Comparison of ENCODE assay signal across 9 cellular contexts in the genomic region with DNA sequence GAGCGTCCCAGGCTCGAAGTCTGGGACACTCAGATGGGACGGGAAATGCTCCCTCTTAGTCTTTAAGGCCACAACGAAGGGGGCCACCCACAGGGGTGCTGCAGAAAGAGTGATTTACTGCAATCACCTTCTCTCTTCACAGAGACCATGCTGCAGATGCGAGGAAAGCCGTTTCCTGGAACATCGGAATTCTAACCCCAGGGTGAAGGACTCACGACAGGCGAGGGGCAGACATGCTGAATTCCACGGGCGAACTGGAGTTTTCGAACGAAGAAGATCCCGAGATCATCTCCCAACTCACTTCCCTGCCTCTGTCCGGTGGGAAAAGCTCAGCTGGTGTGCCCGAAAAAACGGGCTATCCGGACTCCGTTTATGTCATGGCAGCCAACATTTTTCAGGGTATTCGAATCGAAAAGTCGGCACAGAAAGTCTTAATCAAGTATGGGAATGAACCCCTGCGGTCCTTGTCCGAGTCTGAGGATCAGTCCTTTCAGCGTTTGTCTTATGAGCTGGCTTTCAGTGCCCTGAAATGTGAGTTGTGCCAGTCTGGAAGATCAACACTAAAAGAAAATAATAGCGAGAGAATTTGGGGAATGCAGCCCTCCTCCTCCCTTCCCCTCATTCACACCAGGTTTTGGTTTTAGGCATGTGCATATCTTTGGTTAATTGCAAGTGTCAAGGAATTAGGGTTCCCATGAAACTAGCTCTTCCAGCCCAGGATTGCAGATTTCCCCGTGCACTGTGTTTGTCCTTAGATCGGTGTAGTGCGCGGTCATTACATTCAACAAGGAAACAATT. TPM values are rescaled to one million over a fixed set of nuclear protein-coding genes. Genes with fewer than 3 reads are reported as not detected.
A peak's percentile ranks its signal among the peaks of the same experiment; 100 is the strongest.
DNase-seq lines count a peak whose midpoint lies in the region; ATAC-seq, FAIRE-seq and TF ChIP-seq lines count a peak whose summit lies in the region.
"Had no signal": no experiment of that assay in that cellular context is flagged by ENCODE, and none has a peak within 500 bp of the region (broad histone marks: within the 10 kb centered on the region; RNA-seq: fewer than 3 reads in every experiment).

No MANE protein-coding gene starts in this region.

- no peaks in the 10 kb centered on the region for H3K79me2 ChIP-seq in endothelial cell of umbilical vein (ENCODE audit: control insufficient read depth, insufficient read depth, low read length)

- peak; percentile 66 for FAIRE-seq in endothelial cell of umbilical vein (lab: Jason Lieb, UNC)

- no peaks in the 10 kb centered on the region for H3K27me3 ChIP-seq in Caco-2 (replicated peaks; ENCODE audit: control insufficient read depth, insufficient read depth, low read length)
- no peaks in the 10 kb centered on the region for H3K27me3 ChIP-seq in MG63
- H3K27me3 ChIP-seq in endothelial cell of umbilical vein (ENCODE audit: control insufficient read depth in 2 of 2, insufficient read depth in 2 of 2, low read length in 2 of 2), result peaks cover 25 to 26% of the 10 kb centered on the region in 2 experiments

- intact Hi-C loops in Caco-2 (cut with micrococcal nuclease; ENCODE audit: unreplicated experiment) (no loop called here), endothelial cell of umbilical vein (cut with micrococcal nuclease) (no loop called here)

- BruUV-seq in Caco-2 (replicated peaks; lab: Mats Ljungman, UMichigan), result TSS peak; percentile 48
- no TSS peak for BruUV-seq in endothelial cell of umbilical vein (replicated peaks; lab: Mats Ljungman, UMichigan)

- POLR2A ChIA-PET in Caco-2 (lab: Charles Lee) (interaction anchor here (0.6 to 0.7 kb wide), 2 partner anchors 61 to 297 kb away, joined by 3 to 4 read pairs; no protein-coding TSS in a partner anchor), endothelial cell of umbilical vein (lab: Charles Lee) (no interaction called here)

- H3K9me3 ChIP-seq in Caco-2 (no peaks in the 10 kb centered on the region), MG63 (no peaks in the 10 kb centered on the region), endothelial cell of umbilical vein (replicated peaks; ENCODE audit: control insufficient read depth, insufficient read depth, low read length) (no peaks in the 10 kb centered on the region)

- peak overlapping the region; percentile 94 for H3K4me3 ChIP-seq in Caco-2 (ENCODE audit: low read depth, low read length)
- peak overlapping the region; percentile 34 for H3K4me3 ChIP-seq in MG63
- peak overlapping the region in 2 of 3 experiments; percentile 7 to 24 for H3K4me3 ChIP-seq in endothelial cell of umbilical vein (replicated peaks in 1 of 3; ENCODE audit: insufficient read depth in 1 of 3, low read depth in 1 of 3, low read length in 3 of 3)

- ATAC-seq in HG02623 (IDR thresholded peaks at IDR 0.05; ENCODE audit: unreplicated experiment) (no peak), HG02885 (IDR thresholded peaks at IDR 0.05; ENCODE audit: poor library complexity, unreplicated experiment) (no peak)

- H3K4me1 Mint-ChIP-seq in Caco-2 (ENCODE audit: low read depth, unreplicated experiment) (no peaks in the 10 kb centered on the region), neural crest cell (peaks cover 12% of the 10 kb centered on the region)

- no peak for TF ChIP-seq POLR2A in endothelial cell of umbilical vein (IDR thresholded peaks at IDR 0.05; ENCODE audit: low read depth, low read length)

- H3K9me1 ChIP-seq in endothelial cell of umbilical vein (replicated peaks; ENCODE audit: control insufficient read depth, extremely low read depth, insufficient read depth, low read length), result no peaks in the 10 kb centered on the region

- peak overlapping the region; percentile 55 for H2AFZ ChIP-seq in endothelial cell of umbilical vein (ENCODE audit: low read depth, low read length)

- H3K27ac Mint-ChIP-seq in Caco-2 (ENCODE audit: unreplicated experiment), result peak overlapping the region; percentile 93
- peak overlapping the region; percentile 72 for H3K27ac Mint-ChIP-seq in neural crest cell (ENCODE audit: unreplicated experiment)

- CTCF ChIA-PET in Caco-2 (lab: Charles Lee) (interaction anchor here (0.6 kb wide), 2 partner anchors 32 to 170 kb away, joined by 3 to 6 read pairs; no protein-coding TSS in a partner anchor), endothelial cell of umbilical vein (lab: Charles Lee) (no interaction called here)

- TF ChIP-seq CTCF in Caco-2 (IDR thresholded peaks at IDR 0.05; ENCODE audit: insufficient read depth in 1 of 2, low read depth in 1 of 2, low read length in 1 of 2, severe bottlenecking in 1 of 2, unreplicated experiment in 1 of 2) (no peak), endothelial cell of umbilical vein (IDR thresholded peaks at IDR 0.05; ENCODE audit: extremely low read depth in 1 of 2, insufficient read depth in 1 of 2, low read depth in 1 of 2, low read length in 2 of 2) (no peak), neural crest cell (conservative IDR thresholded peaks at IDR 0.05) (no peak)

- peak; percentile 34 to 45 for DNase-seq in Caco-2
- DNase-seq in MG63, result no peak
- DNase-seq in endothelial cell of umbilical vein (ENCODE audit: low read depth, low spot score), result peak; percentile 3
- peak; percentile 9 for DNase-seq in neural crest cell (ENCODE audit: low read depth, low spot score)
- DNase-seq in NCI-H524 treated with DMSO at 0.1 percent for 48 hours (lab: John Stamatoyannopoulos, UW), result no peak
- no peak for DNase-seq in midbrain (lab: John Stamatoyannopoulos, UW)

- H3K4me1 ChIP-seq in Caco-2 (peaks cover 6% of the 10 kb centered on the region; the same call in 1 of the 2 replicates), endothelial cell of umbilical vein (ENCODE audit: control insufficient read depth, extremely low read depth, insufficient read depth, low read length) (peaks cover 12% of the 10 kb centered on the region)

- H3K4me3 Mint-ChIP-seq in Caco-2 (ENCODE audit: unreplicated experiment), result peak overlapping the region; percentile 94
- peak overlapping the region; percentile 83 for H3K4me3 Mint-ChIP-seq in neural crest cell

- no peak overlapping the region for H3K9ac ChIP-seq in endothelial cell of umbilical vein (replicated peaks; ENCODE audit: extremely low read depth, insufficient read depth, low read length)
- H3K9ac ChIP-seq: KMS-11 had no signal

- H3K36me3 Mint-ChIP-seq in Caco-2 (ENCODE audit: insufficient read depth, unreplicated experiment) (peaks cover 19% of the 10 kb centered on the region), neural crest cell (ENCODE audit: low read depth) (peaks cover 6% of the 10 kb centered on the region)

- H3K36me3 ChIP-seq in Caco-2 (ENCODE audit: control insufficient read depth, insufficient read depth, low read length) (no peaks in the 10 kb centered on the region), MG63 (no peaks in the 10 kb centered on the region), endothelial cell of umbilical vein (ENCODE audit: control insufficient read depth in 2 of 2, extremely low read depth in 1 of 2, insufficient read depth in 2 of 2, low read length in 2 of 2) (no peaks in the 10 kb centered on the region)

- peak overlapping the region; percentile 58 for H3K4me2 ChIP-seq in endothelial cell of umbilical vein (ENCODE audit: insufficient read depth, low read length)
- H3K4me2 ChIP-seq: KMS-11 had no signal

- H3K27ac ChIP-seq in endothelial cell of umbilical vein (ENCODE audit: insufficient read depth, low read depth, low read length), result no peak overlapping the region
- H3K27ac ChIP-seq: KMS-11 had no signal

- H3K9me3 Mint-ChIP-seq in Caco-2 (ENCODE audit: unreplicated experiment) (no peaks in the 10 kb centered on the region), neural crest cell (peaks cover 2% of the 10 kb centered on the region)

- H4K20me1 ChIP-seq in endothelial cell of umbilical vein (replicated peaks; ENCODE audit: control insufficient read depth, extremely low read depth, insufficient read depth, low read length), result no peaks in the 10 kb centered on the region

- no peaks in the 10 kb centered on the region for H3K27me3 Mint-ChIP-seq in Caco-2 (ENCODE audit: insufficient read depth, unreplicated experiment)
- peaks cover 24% of the 10 kb centered on the region for H3K27me3 Mint-ChIP-seq in neural crest cell (ENCODE audit: low read depth)

- dilution Hi-C loops in endothelial cell of umbilical vein (cut with MboI; ENCODE audit: extremely low pct_ligation_motif_present, low sequenced_read_pairs), result no loop called here

TF ChIP-seq in endothelial cell of umbilical vein, 7 proteins besides CTCF, POLR2A, EP300 and RAD21:
- TF ChIP-seq GATA2 (IDR thresholded peaks at IDR 0.05; ENCODE audit: insufficient read depth, insufficient read length, low read depth, low read length) (no peak), MAX (IDR thresholded peaks at IDR 0.05; ENCODE audit: insufficient read depth, insufficient read length) (no peak), EZH2 (IDR thresholded peaks at IDR 0.05; ENCODE audit: borderline replicate concordance, low read depth, low read length, severe bottlenecking) (peak; percentile 84), MYC (IDR thresholded peaks at IDR 0.05; ENCODE audit: low read depth, low read length) (no peak)

RNA-seq across cellular contexts. Expression of gene NSUN7, which starts 0.9 kb away (rescaled TPM):
- total RNA-seq in Caco-2 (2022) (18.5 and 19.6 TPM in 2 replicates), endothelial cell of umbilical vein (0.18 and 0.20 TPM in 2 replicates), neural crest cell (4.4 and 4.7 TPM in 2 replicates)
- not detected in 2 replicates for total RNA-seq in MG63 (2014; rRNA removed; shearing (Covaris generic); ENCODE audit: low replicate concordance)
- 0.03 TPM in 1 of 2 replicates, not detected in the other for polyA plus RNA-seq in endothelial cell of umbilical vein
- 0.05 and 0.08 TPM in 2 replicates for polyA plus RNA-seq in endothelial cell of umbilical vein (2011; cell fraction: cytosol; rRNA removed)
- polyA plus RNA-seq in endothelial cell of umbilical vein (2011; cell fraction: nucleus; rRNA removed), result not detected in 2 replicates
- polyA plus RNA-seq in endothelial cell of umbilical vein (2012), result not detected in 2 replicates
- polyA minus RNA-seq in endothelial cell of umbilical vein, result 0.19 TPM in 1 of 2 replicates, not detected in the other
- polyA minus RNA-seq in endothelial cell of umbilical vein (2011; cell fraction: cytosol; rRNA and poly(A)+ RNA removed), result not detected
- polyA minus RNA-seq in endothelial cell of umbilical vein (2011; cell fraction: nucleus; rRNA and poly(A)+ RNA removed), result not detected in 2 replicates

Comparison
In these comparisons a context has a peak if more than half of its experiments do, and no peak if none do; other contexts are left out.
1. DNase-seq: peak in Caco-2 (2 of 2), endothelial cell of umbilical vein (single experiment) and neural crest cell (single experiment); none in MG63 (single experiment), NCI-H524 treated with DMSO at 0.1 percent for 48 hours (single experiment) and midbrain (single experiment).
2. H3K4me3 ChIP-seq: peak in every context shown above with its lines; median percentile 94 in Caco-2; 34 in MG63; 16 in endothelial cell of umbilical vein.